In genomic region chr4:151012376-151012775, GRCh38 we compare ENCODE assay signal across 1 cellular context.
TF ChIP-seq lines count a peak whose summit lies in the region.

No MANE protein-coding gene starts in this region.

TF ChIP-seq in HEK293, 187 proteins besides CTCF, POLR2A, EP300 and RAD21 (continued from another document):
- no peak for TF ChIP-seq ZNF639 (tag by site-specific recombination; IDR thresholded peaks at IDR 0.05)
